1 cellular context compared by ENCODE assay signal in genomic region chr22:20531404-20532181, GRCh38.
TF ChIP-seq lines count a peak whose summit lies in the region.

No MANE protein-coding gene starts in this region.

TF ChIP-seq in GM23338, 12 proteins besides CTCF, POLR2A, EP300 and RAD21 (continued from another document):
- TF ChIP-seq NANOG (IDR thresholded peaks at IDR 0.05; ENCODE audit: borderline replicate concordance): no peak
- no peak for TF ChIP-seq CREB1 (CRISPR knock-in tag; IDR thresholded peaks at IDR 0.05; ENCODE audit: low read depth)
- TF ChIP-seq POLR2AphosphoS5 (IDR thresholded peaks at IDR 0.05; ENCODE audit: low read depth): no peak
- TF ChIP-seq ZNF462 (CRISPR knock-in tag; IDR thresholded peaks at IDR 0.05): no peak
- TF ChIP-seq ZNF331 (CRISPR knock-in tag; IDR thresholded peaks at IDR 0.05; ENCODE audit: low read depth): no peak
